Comparison of ENCODE assay signal across 8 cellular contexts in genomic region chr19:913080-913748, GRCh38. TPM values are rescaled to one million over a fixed set of nuclear protein-coding genes. Genes with fewer than 3 reads are reported as not detected.
DNase-seq lines count a peak whose midpoint lies in the region; ATAC-seq and TF ChIP-seq lines count a peak whose summit lies in the region.

Gene R3HDM4, minus strand, starts transcription at chr19:913219. Its CDS starts 62 bp downstream, at chr19:913157.

- H3K4me3 ChIP-seq in Panc1 (ENCODE audit: low read depth in 2 of 2, low read length in 2 of 2): peak within 1 kb of the TSS; percentile 57 to 63

- H3K27ac ChIP-seq in Panc1 (ENCODE audit: low read length): peak within 1 kb of the TSS; percentile 76

- peak within 1 kb of the TSS; percentile 86 for H3K4me3 Mint-ChIP-seq in natural killer cell

- H3K4me1 ChIP-seq in Panc1 (ENCODE audit: control insufficient read depth, insufficient read depth, low read length): peaks cover 3% of the 10 kb centered on the region; the same call in 1 of the 2 replicates

- H3K27me3 ChIP-seq in Panc1 (ENCODE audit: control insufficient read depth, insufficient read depth, low read length): no peaks in the 10 kb centered on the region

- CTCF ChIA-PET in Panc1 (lab: Charles Lee): no interaction called here

- no peak for TF ChIP-seq CTCF in Panc1 (IDR thresholded peaks at IDR 0.05)
- no peak for TF ChIP-seq CTCF in natural killer cell (IDR thresholded peaks at IDR 0.05)

- peaks cover 0 to 8% of the 10 kb centered on the region in 2 donors for H3K27me3 Mint-ChIP-seq in natural killer cell (ENCODE audit: low read depth in 2 of 2)

- peaks cover 12 to 17% of the 10 kb centered on the region in 2 donors for H3K4me1 Mint-ChIP-seq in natural killer cell

- ATAC-seq in HG02763 (IDR thresholded peaks at IDR 0.05; ENCODE audit: unreplicated experiment) (peak; percentile 43), Panc1 (peak; percentile 91), natural killer cell (peak; percentile 75 to 88 (median 85))

- H3K36me3 Mint-ChIP-seq in natural killer cell: no peaks in the 10 kb centered on the region

- DNase-seq in ELR (ENCODE audit: low read depth): peak; percentile 70
- DNase-seq in Panc1 (ENCODE audit: low read depth, low spot score): no peak
- peak; percentile 80 for DNase-seq in activated effector memory CD4-positive, alpha-beta T cell treated with Interleukin-2 at 50 U/mL for 16 hours
- peak; percentile 30 for DNase-seq in fibroblast of peridontal ligament (ENCODE audit: extremely low read depth)
- DNase-seq in natural killer cell: peak; percentile 83
- peak; percentile 82 for DNase-seq in stimulated activated naive CD4-positive, alpha-beta T cell treated with Interleukin-2 at 50 U/mL for 16 hours (lab: John Stamatoyannopoulos, UW)
- DNase-seq in NCI-H2107 (lab: John Stamatoyannopoulos, UW): no peak

- H3K27ac Mint-ChIP-seq in natural killer cell: peak within 1 kb of the TSS; percentile 64 to 83

- intact Hi-C loops in Panc1 (cut with micrococcal nuclease; ENCODE audit: unreplicated experiment): loop anchor here (10.0 kb wide), 1 partner anchor 138 kb away; no protein-coding TSS in a partner anchor
- intact Hi-C loops in natural killer cell (cut with micrococcal nuclease): no loop called here

- H3K9me3 Mint-ChIP-seq in natural killer cell: no peaks in the 10 kb centered on the region

- TSS peak; percentile 55 for BruUV-seq in Panc1 (replicated peaks; lab: Mats Ljungman, UMichigan)

- in situ Hi-C loops in Panc1 (cut with HindIII; ENCODE audit: low pct_unique_long_range_greater_than_20kb, low sequenced_read_pairs): no loop called here

- H3K9me3 ChIP-seq in Panc1 (ENCODE audit: control insufficient read depth, insufficient read depth, low read depth, low read length): no peaks in the 10 kb centered on the region

- H3K36me3 ChIP-seq in Panc1 (ENCODE audit: control insufficient read depth, insufficient read depth, low read length): no peaks in the 10 kb centered on the region; the same call in 1 of the 2 replicates

- POLR2A ChIA-PET in Panc1 (lab: Charles Lee): no interaction called here

RNA-seq across cellular contexts. Expression of gene R3HDM4, which starts in this region (rescaled TPM):
- 43.5 TPM for total RNA-seq in Panc1 (2021; ENCODE audit: unreplicated experiment)
- polyA plus RNA-seq in Panc1 (2012; ENCODE audit: insufficient read length): 39.7 TPM
- 100 to 1,000 TPM in 1 of 3 donors, 10 to 100 TPM in 2; 88.7 to 106 (median 97.8) TPM for total RNA-seq in natural killer cell

Comparison
In these comparisons a context has a peak if more than half of its experiments do, and no peak if none do; other contexts are left out.
1. DNase-seq: peak in ELR (single experiment), activated effector memory CD4-positive, alpha-beta T cell treated with Interleukin-2 at 50 U/mL for 16 hours (single experiment), fibroblast of peridontal ligament (single experiment), natural killer cell (single experiment) and stimulated activated naive CD4-positive, alpha-beta T cell treated with Interleukin-2 at 50 U/mL for 16 hours (single experiment); none in Panc1 (single experiment) and NCI-H2107 (single experiment).
2. Peak in every context shown above with its lines, with median percentiles within 50 percentile points of each other: ATAC-seq.